9 cellular contexts compared by ENCODE assay signal in the genomic region with DNA sequence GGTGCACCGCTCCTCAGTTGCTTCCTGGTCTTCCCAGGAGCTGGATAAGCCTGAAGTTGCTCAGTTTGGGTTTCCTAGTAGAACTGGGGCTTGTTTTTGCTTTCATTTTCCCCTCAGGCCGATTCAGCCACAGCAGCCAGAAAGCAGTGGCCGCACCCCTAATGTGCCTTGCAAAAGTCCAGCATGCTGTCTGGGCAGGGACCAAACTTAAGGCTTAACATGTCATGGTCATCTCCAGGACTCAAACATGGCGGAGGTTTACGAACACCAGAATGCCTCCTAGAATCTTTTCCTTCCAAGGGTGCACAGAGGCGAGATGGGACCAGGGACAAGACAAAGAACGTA. TPM values are rescaled to one million over a fixed set of nuclear protein-coding genes. Genes with fewer than 3 reads are reported as not detected.
DNase-seq lines count a peak whose midpoint lies in the region; ATAC-seq, FAIRE-seq and TF ChIP-seq lines count a peak whose summit lies in the region.
"Had no signal": no experiment of that assay in that cellular context is flagged by ENCODE, and none has a peak within 500 bp of the region (broad histone marks: within the 10 kb centered on the region; RNA-seq: fewer than 3 reads in every experiment).

No MANE protein-coding gene starts in this region.

- WGBS in sigmoid colon, 2 donors = 63 to 66% methylated on average over 7 of the region's 7 CpGs

- intact Hi-C loops in A673 (cut with micrococcal nuclease; ENCODE audit: unreplicated experiment) = no loop called here
- intact Hi-C loops in sigmoid colon (cut with DNase I) = no loop called here

- TF ChIP-seq CTCF in A673 (conservative IDR thresholded peaks at IDR 0.05; ENCODE audit: low read depth, low read length) (no peak), WTC11 (IDR thresholded peaks at IDR 0.05) (no peak), fibroblast of lung (conservative IDR thresholded peaks at IDR 0.05 in 1 of 2, IDR thresholded peaks at IDR 0.05 in 1 of 2; ENCODE audit: low read depth in 1 of 2, low read length in 2 of 2) (no peak), sigmoid colon (IDR thresholded peaks at IDR 0.05) (no peak)

- H3K79me2 ChIP-seq in fibroblast of lung (ENCODE audit: control insufficient read depth, insufficient read depth, low read length) = peaks cover 6% of the 10 kb centered on the region

- peaks cover 38% of the 10 kb centered on the region for H3K36me3 Mint-ChIP-seq in WTC11

- H3K4me1 ChIP-seq in A673 (ENCODE audit: insufficient read depth, low read length, poor library complexity, severe bottlenecking) (peaks cover 35% of the 10 kb centered on the region), fibroblast of lung (ENCODE audit: control insufficient read depth, extremely low read depth, insufficient read depth, low read length) (peaks cover 26% of the 10 kb centered on the region), sigmoid colon (peaks cover 0 to 36% (median 36%) of the 10 kb centered on the region in 4 donors)

- no peak for TF ChIP-seq EP300 in sigmoid colon (IDR thresholded peaks at IDR 0.05)

- no peak for FAIRE-seq in RCC 7860 (lab: Jason Lieb, UNC)

- peak overlapping the region; percentile 92 for H3K4me3 Mint-ChIP-seq in WTC11

- H2AFZ ChIP-seq in fibroblast of lung (ENCODE audit: low read length) = peak overlapping the region; percentile 83

- peak overlapping the region; percentile 86 for H3K4me2 ChIP-seq in fibroblast of lung (ENCODE audit: extremely low read depth, insufficient read depth, low read length)

- no peak for DNase-seq in A673 (ENCODE audit: low spot score)
- DNase-seq in WTC11 (ENCODE audit: low spot score) = no peak
- peak in 1 of 2 donors; percentile 55 for DNase-seq in fibroblast of lung (ENCODE audit: low read depth in 2 of 2)
- DNase-seq in sigmoid colon = peak; percentile 69
- no peak for DNase-seq in RCC 7860 (ENCODE audit: low spot score)
- no peak for DNase-seq in NCI-H1436 treated with DMSO at 0.1 percent for 48 hours (lab: John Stamatoyannopoulos, UW)
- no peak for DNase-seq in amniotic stem cell (lab: John Stamatoyannopoulos, UW)

- peaks cover 46% of the 10 kb centered on the region for H3K36me3 ChIP-seq in A673 (ENCODE audit: insufficient read depth, low read length, poor library complexity, severe bottlenecking)
- peaks cover 20% of the 10 kb centered on the region for H3K36me3 ChIP-seq in fibroblast of lung (ENCODE audit: control insufficient read depth, insufficient read depth, low read length)
- H3K36me3 ChIP-seq in sigmoid colon = peaks cover 14 to 46% (median 27%) of the 10 kb centered on the region in 4 donors

- no peak for TF ChIP-seq POLR2A in sigmoid colon (IDR thresholded peaks at IDR 0.05)

- H3K27ac Mint-ChIP-seq in WTC11 = peak overlapping the region; percentile 100

- H3K9me3 Mint-ChIP-seq in WTC11 = no peaks in the 10 kb centered on the region

- ATAC-seq in GM21528 (IDR thresholded peaks at IDR 0.05; ENCODE audit: low FRiP score, unreplicated experiment) (peak; percentile 9), WTC11 (no peak)

- H3K27ac ChIP-seq in A673 (ENCODE audit: low read depth, low read length, poor library complexity, severe bottlenecking) (peak overlapping the region; percentile 96), fibroblast of lung (ENCODE audit: insufficient read depth, low read length) (peak overlapping the region; percentile 93), sigmoid colon (peak overlapping the region; percentile 88 to 94 (median 92))

- no peaks in the 10 kb centered on the region for H4K20me1 ChIP-seq in fibroblast of lung (ENCODE audit: control insufficient read depth, extremely low read depth, insufficient read depth, low read length)

- H3K4me3 ChIP-seq in A673 (ENCODE audit: low read depth, low read length, poor library complexity, severe bottlenecking) (peak overlapping the region; percentile 54), fibroblast of lung (replicated peaks in 1 of 4; ENCODE audit: control extremely low read depth in 1 of 4, insufficient read depth in 1 of 4, low read depth in 3 of 4, low read length in 4 of 4) (peak overlapping the region; percentile 25 to 66 (median 41)), sigmoid colon (peak overlapping the region; percentile 44 to 59 (median 55))

- H3K4me1 Mint-ChIP-seq in WTC11 = peaks cover 49% of the 10 kb centered on the region

- H3K9ac ChIP-seq in fibroblast of lung (ENCODE audit: insufficient read depth, low read length) = peak overlapping the region; percentile 59

- H3K27me3 Mint-ChIP-seq in WTC11 (ENCODE audit: low read depth) = no peaks in the 10 kb centered on the region; the same call in 1 of the 2 replicates

- POLR2A ChIA-PET in A673 (lab: Charles Lee; ENCODE audit: low non-redundant PET) = no interaction called here
- POLR2A ChIA-PET in WTC11 (lab: Charles Lee) = interaction anchor here (0.6 to 6.0 kb wide), 10 partner anchors 17 to 322 kb away, joined by 3 to 35 read pairs (median 8); a partner anchor contains a TSS

- CTCF ChIA-PET in A673 (lab: Charles Lee) (no interaction called here), WTC11 (lab: Charles Lee) (interaction anchor here (0.5 to 4.0 kb wide), 11 partner anchors 13 to 285 kb away, joined by 3 to 24 read pairs (median 4); a partner anchor contains a TSS)

- TSS peak; percentile 91 for BruUV-seq in A673 (replicated peaks; lab: Mats Ljungman, UMichigan)

- no peaks in the 10 kb centered on the region for H3K9me3 ChIP-seq in A673 (ENCODE audit: low read depth, low read length, poor library complexity, severe bottlenecking)
- H3K9me3 ChIP-seq in fibroblast of lung (ENCODE audit: control insufficient read depth, insufficient read depth, low read depth, low read length) = no peaks in the 10 kb centered on the region
- no peaks in the 10 kb centered on the region for H3K9me3 ChIP-seq in sigmoid colon

- no peaks in the 10 kb centered on the region for H3K27me3 ChIP-seq in A673 (replicated peaks; ENCODE audit: insufficient read depth, low read depth, low read length, poor library complexity)
- H3K27me3 ChIP-seq in fibroblast of lung (ENCODE audit: control insufficient read depth, insufficient read depth, low read length) = no peaks in the 10 kb centered on the region
- H3K27me3 ChIP-seq in sigmoid colon = no peaks in the 10 kb centered on the region

TF ChIP-seq in WTC11, 78 proteins besides CTCF, POLR2A, EP300 and RAD21 (continues in another document):
- TF ChIP-seq SMAD3 (CRISPR knock-in tag; IDR thresholded peaks at IDR 0.05; ENCODE audit: borderline replicate concordance) = no peak

RNA-seq across cellular contexts. Expression of a gene that starts 2.5 kb away (rescaled TPM):
- total RNA-seq in A673 (2021) (0.45 and 0.72 TPM in 2 replicates), WTC11 (2021) (3.5 to 6.0 TPM (median 3.9 TPM) in 3 replicates), fibroblast of lung (not detected in 2 replicates), sigmoid colon (1 to 10 TPM in 3 of 4 donors, not detected in 1; 1.4 to 5.0 (median 2.8) TPM)
- polyA plus RNA-seq in fibroblast of lung (0.07 TPM in 1 of 2 replicates, not detected in the other), sigmoid colon (1 to 10 TPM in 2 of 3 donors, not detected in 1; 1.2 to 2.7 TPM)
- 0.14 and 0.15 TPM in 2 replicates for polyA plus RNA-seq in fibroblast of lung (2012)
- polyA minus RNA-seq in fibroblast of lung (ENCODE audit: low replicate concordance) = not detected in 2 replicates
- total RNA-seq: myocyte had no signal

RNA-seq across cellular contexts. Expression of a gene that starts 2.7 kb away (rescaled TPM):
- total RNA-seq in A673 (2021) (123 and 132 TPM in 2 replicates), WTC11 (2021) (92.0 to 97.2 TPM (median 92.0 TPM) in 3 replicates), fibroblast of lung (37.8 and 62.1 TPM in 2 replicates), sigmoid colon (10 to 100 TPM; 35.5 to 69.8 (median 50.2) TPM)
- polyA plus RNA-seq in fibroblast of lung (35.5 and 54.0 TPM in 2 replicates), sigmoid colon (10 to 100 TPM; 18.0 to 72.3 (median 27.0) TPM)
- polyA plus RNA-seq in fibroblast of lung (2012) = 33.6 and 47.4 TPM in 2 replicates
- 319 and 376 TPM in 2 replicates for polyA minus RNA-seq in fibroblast of lung (ENCODE audit: low replicate concordance)

RNA-seq across cellular contexts. Expression of a gene that starts 17.3 kb away (rescaled TPM):
- total RNA-seq in A673 (2021) (104 and 105 TPM in 2 replicates), WTC11 (2021) (42.1 to 42.9 TPM (median 42.2 TPM) in 3 replicates), fibroblast of lung (9.2 and 14.5 TPM in 2 replicates), sigmoid colon (10 to 100 TPM; 22.9 to 30.7 (median 25.3) TPM)
- polyA plus RNA-seq in fibroblast of lung (18.8 and 26.4 TPM in 2 replicates), sigmoid colon (10 to 100 TPM; 36.6 to 54.3 (median 37.5) TPM)
- polyA plus RNA-seq in fibroblast of lung (2012) = 56.0 and 65.2 TPM in 2 replicates
- polyA minus RNA-seq in fibroblast of lung (ENCODE audit: low replicate concordance) = 15.6 and 16.1 TPM in 2 replicates

RNA-seq across cellular contexts. Expression of a gene that starts 18.3 kb away (rescaled TPM):
- total RNA-seq in A673 (2021) (66.5 and 66.8 TPM in 2 replicates), WTC11 (2021) (39.7 to 48.7 TPM (median 39.8 TPM) in 3 replicates), fibroblast of lung (32.4 and 44.4 TPM in 2 replicates), sigmoid colon (10 to 100 TPM; 21.9 to 39.9 (median 24.2) TPM)
- polyA plus RNA-seq in fibroblast of lung (26.1 and 27.3 TPM in 2 replicates), sigmoid colon (10 to 100 TPM; 27.6 to 30.4 (median 27.7) TPM)
- 31.7 and 33.3 TPM in 2 replicates for polyA plus RNA-seq in fibroblast of lung (2012)
- 23.4 and 23.7 TPM in 2 replicates for polyA minus RNA-seq in fibroblast of lung (ENCODE audit: low replicate concordance)

RNA-seq across cellular contexts. Expression of a gene that starts 20.6 kb away (rescaled TPM):
- 0.37 and 0.52 TPM in 2 replicates for total RNA-seq in A673 (2021)
- 0.16 to 0.39 TPM (median 0.23 TPM) in 3 replicates for total RNA-seq in WTC11 (2021)
- total RNA-seq in fibroblast of lung = 13.4 and 31.5 TPM in 2 replicates
- polyA plus RNA-seq in fibroblast of lung = 7.9 and 12.7 TPM in 2 replicates
- polyA plus RNA-seq in fibroblast of lung (2012) = 17.4 and 26.8 TPM in 2 replicates
- 16.4 and 16.8 TPM in 2 replicates for polyA minus RNA-seq in fibroblast of lung (ENCODE audit: low replicate concordance)
- total RNA-seq in sigmoid colon = 10 to 100 TPM; 28.5 to 40.4 (median 32.1) TPM
- 1 to 10 TPM in 2 of 3 donors, under 1 TPM in 1; 0.23 to 3.1 (median 3.0) TPM for polyA plus RNA-seq in sigmoid colon
